21 cellular contexts compared by ENCODE assay signal in genomic region chr6:39239527-39240154, GRCh38. TPM values are rescaled to one million over a fixed set of nuclear protein-coding genes. Genes with fewer than 3 reads are reported as not detected.
A peak's percentile ranks its signal among the peaks of the same experiment; 100 is the strongest.
DNase-seq lines count a peak whose midpoint lies in the region; ATAC-seq and TF ChIP-seq lines count a peak whose summit lies in the region.
"Had no signal": no experiment of that assay in that cellular context is flagged by ENCODE, and none has a peak within 500 bp of the region (broad histone marks: within the 10 kb centered on the region; RNA-seq: fewer than 3 reads in every experiment).

No MANE protein-coding gene starts in this region.

- H3K27me3 ChIP-seq in Peyer's patch (no peaks in the 10 kb centered on the region), esophagus muscularis mucosa (peaks cover 0 to 3% (median 0%) of the 10 kb centered on the region in 4 donors), spleen (replicated peaks in 1 of 7) (no peaks in the 10 kb centered on the region)
- H3K27me3 ChIP-seq: cardiac muscle cell, pancreas, testis had no signal

- TF ChIP-seq POLR2A in Peyer's patch (IDR thresholded peaks at IDR 0.05) (no peak), esophagus muscularis mucosa (IDR thresholded peaks at IDR 0.05; ENCODE audit: low read depth) (no peak), spleen (IDR thresholded peaks at IDR 0.05) (no peak)

- DNase-seq in Peyer's patch (no peak), esophagus muscularis mucosa (ENCODE audit: extremely low spot score) (no peak), mucosa of descending colon (no peak), spleen (peak; percentile 39), DMS153 treated with DMSO at 0.1 percent for 48 hours (lab: John Stamatoyannopoulos, UW; ENCODE audit: unreplicated experiment) (no peak), NCI-H510A treated with DMSO at 0.1 percent for 48 hours (lab: John Stamatoyannopoulos, UW) (no peak), medulla oblongata (ENCODE audit: extremely low spot score) (no peak)
- DNase-seq: activated naive CD4-positive, alpha-beta T cell treated with anti-CD3 and anti-CD28 coated beads, Interleukin-2, amount 10 ng/mL, durations not matched to agents 7 days and 5 days; activated T-cell treated with anti-CD3 and anti-CD28 coated beads, Interleukin-2, amount 50 U/mL, for 72 hours; CD4-positive, alpha-beta T cell; GF-D8; GOT3; heart right ventricle; NCI-H1436 treated with DMSO at 0.1 percent for 48 hours; NCI-H526 treated with DMSO at 0.1 percent for 48 hours; pancreas; testis had no signal

- TF ChIP-seq CTCF in Peyer's patch (IDR thresholded peaks at IDR 0.05) (no peak), esophagus muscularis mucosa (IDR thresholded peaks at IDR 0.05) (no peak), mucosa of descending colon (IDR thresholded peaks at IDR 0.05) (no peak), spleen (IDR thresholded peaks at IDR 0.05 in 8 of 11, conservative IDR thresholded peaks at IDR 0.05 in 3 of 11) (no peak)

- intact Hi-C loops in esophagus muscularis mucosa (cut with DNase I) (no loop called here), mucosa of descending colon (cut with DNase I, micrococcal nuclease) (no loop called here), spleen (cut with DNase I; ENCODE audit: low total_unique reads) (no loop called here)

- no peak overlapping the region for H3K4me3 ChIP-seq in Peyer's patch
- H3K4me3 ChIP-seq in esophagus muscularis mucosa: no peak overlapping the region
- no peak overlapping the region for H3K4me3 ChIP-seq in mucosa of descending colon
- no peak overlapping the region for H3K4me3 ChIP-seq in spleen
- H3K4me3 ChIP-seq: cardiac muscle cell, heart right ventricle, K562, pancreas, testis had no signal

- ATAC-seq in mucosa of descending colon (peak; percentile 67), HG02678 (IDR thresholded peaks at IDR 0.05; ENCODE audit: unreplicated experiment) (no peak)
- ATAC-seq: activated T-cell treated with anti-CD3 and anti-CD28 coated beads, Interleukin-2, amount 50 U/mL, for 72 hours; K562; pancreas had no signal

- peak overlapping the region in 3 of 4 donors; percentile 27 to 80 (median 71) for H3K27ac ChIP-seq in Peyer's patch
- peak overlapping the region in 3 of 4 donors; percentile 13 to 65 (median 55) for H3K27ac ChIP-seq in esophagus muscularis mucosa (replicated peaks in 1 of 4)
- H3K27ac ChIP-seq in spleen: no peak overlapping the region
- H3K27ac ChIP-seq: cardiac muscle cell, heart right ventricle, pancreas, testis had no signal

- no peaks in the 10 kb centered on the region for H3K36me3 ChIP-seq in Peyer's patch
- no peaks in the 10 kb centered on the region for H3K36me3 ChIP-seq in esophagus muscularis mucosa
- no peaks in the 10 kb centered on the region for H3K36me3 ChIP-seq in mucosa of descending colon (ENCODE audit: low read depth)
- H3K36me3 ChIP-seq in spleen: no peaks in the 10 kb centered on the region
- H3K36me3 ChIP-seq: cardiac muscle cell, heart right ventricle, pancreas had no signal

- H3K9me3 ChIP-seq in Peyer's patch (no peaks in the 10 kb centered on the region), esophagus muscularis mucosa (no peaks in the 10 kb centered on the region), mucosa of descending colon (no peaks in the 10 kb centered on the region), spleen (no peaks in the 10 kb centered on the region)
- H3K9me3 ChIP-seq: heart right ventricle, pancreas, testis had no signal

- WGBS in esophagus muscularis mucosa: 63% methylated on average over 6 of the region's 7 CpGs
- WGBS in spleen, 5 donors: 74 to 85% (median 76%) methylated on average over 6 to 7 of the region's 7 CpGs

- H3K4me1 ChIP-seq in Peyer's patch: peaks cover 0 to 9% (median 0%) of the 10 kb centered on the region in 4 donors
- H3K4me1 ChIP-seq in esophagus muscularis mucosa: no peaks in the 10 kb centered on the region
- no peaks in the 10 kb centered on the region for H3K4me1 ChIP-seq in mucosa of descending colon (ENCODE audit: low read depth)
- no peaks in the 10 kb centered on the region for H3K4me1 ChIP-seq in spleen
- H3K4me1 ChIP-seq: heart right ventricle, pancreas, testis had no signal

- no peak for TF ChIP-seq EP300 in esophagus muscularis mucosa (IDR thresholded peaks at IDR 0.05)

RNA-seq across cellular contexts. Expression of gene KCNK5, which starts 10.4 kb away (rescaled TPM):
- total RNA-seq in Peyer's patch: 100 to 1,000 TPM in 3 of 4 donors, 10 to 100 TPM in 1; 10.7 to 150 (median 115) TPM
- 1 to 10 TPM; 6.2 to 9.2 (median 7.4) TPM for total RNA-seq in esophagus muscularis mucosa
- 10 to 100 TPM; 33.6 to 69.8 (median 42.7) TPM for total RNA-seq in mucosa of descending colon
- total RNA-seq in spleen: 1 to 10 TPM; 1.5 to 5.9 (median 4.2) TPM
- polyA plus RNA-seq in spleen: 1 to 10 TPM in 1 of 3 donors, under 1 TPM in 2; 0.52 to 1.6 (median 0.96) TPM
- total RNA-seq: myocyte had no signal

Comparison
In these comparisons a context has a peak if more than half of its experiments do, and no peak if none do; other contexts are left out.
1. H3K27ac ChIP-seq: peak in Peyer's patch (3 of 4) and esophagus muscularis mucosa (3 of 4); none in spleen (0 of 8).